ENCODE assay signal across 35 cellular contexts in genomic region chr21:40178726-40179125, GRCh38.
"Had no signal": no experiment of that assay in that cellular context is flagged by ENCODE, and none has a peak within 500 bp of the region (broad histone marks: within the 10 kb centered on the region; RNA-seq: fewer than 3 reads in every experiment).

No MANE protein-coding gene starts in this region.

- H3K27me3 ChIP-seq: adrenal gland, body of pancreas, brain microvascular endothelial cell had no signal

- H3K4me1 ChIP-seq: adrenal gland, body of pancreas, breast epithelium had no signal

- H3K4me1 Mint-ChIP-seq: activated B cell treated with CpG ODN at 0.5 μM for 24 hours; activated CD4-positive, alpha-beta T cell treated with anti-CD3 and anti-CD28 coated beads, Interleukin-2, amount 10 ng/mL, durations not matched to agents 24 days and 14 days; activated naive CD8-positive, alpha-beta T cell treated with anti-CD3 and anti-CD28 coated beads for 36 hours; activated T-helper 17 cell treated with anti-CD3 and anti-CD28 coated beads, Interleukin-2, amount 50 U/mL, for 72 hours had no signal

- H3K36me3 ChIP-seq: adrenal gland, brain microvascular endothelial cell, breast epithelium had no signal

- H3K27me3 Mint-ChIP-seq: activated B cell treated with CpG ODN at 0.5 μM for 24 hours; activated CD4-positive, alpha-beta memory T cell treated with anti-CD3 and anti-CD28 coated beads for 36 hours; activated CD4-positive, alpha-beta T cell treated with anti-CD3 and anti-CD28 coated beads, Interleukin-2, amount 10 ng/mL, durations not matched to agents 24 days and 14 days; activated CD8-positive, alpha-beta T cell treated with anti-CD3 and anti-CD28 coated beads for 36 hours; activated naive CD8-positive, alpha-beta T cell treated with anti-CD3 and anti-CD28 coated beads for 36 hours; activated T-helper 17 cell treated with anti-CD3 and anti-CD28 coated beads, Interleukin-2, amount 50 U/mL, for 72 hours had no signal

- H3K27ac Mint-ChIP-seq: activated B cell treated with CpG ODN at 0.5 μM for 24 hours; activated CD4-positive, alpha-beta memory T cell treated with anti-CD3 and anti-CD28 coated beads for 36 hours; activated CD4-positive, alpha-beta T cell treated with anti-CD3 and anti-CD28 coated beads, Interleukin-2, amount 10 ng/mL, durations not matched to agents 24 days and 14 days; activated CD8-positive, alpha-beta T cell treated with anti-CD3 and anti-CD28 coated beads for 36 hours; activated naive CD4-positive, alpha-beta T cell treated with anti-CD3 and anti-CD28 coated beads for 36 hours; activated naive CD4-positive, alpha-beta T cell treated with anti-CD3 and anti-CD28 coated beads, Interleukin-2, amount 50 U/mL, for 72 hours; activated naive CD8-positive, alpha-beta T cell treated with anti-CD3 and anti-CD28 coated beads for 36 hours; activated T-cell treated with anti-CD3 and anti-CD28 coated beads, Interleukin-2, amount 50 U/mL, for 72 hours; activated T-helper 1 cell treated with anti-CD3 and anti-CD28 coated beads, Interleukin-12 subunit alpha, Interleukin-12 subunit beta, Interleukin-2, Interleukin-4 antibody, amounts not matched to agents 30 ng/mL and 10 ng/mL and 1 ng/mL, durations not matched to agents 14 hours and 24 hours and 36 hours; activated T-helper 17 cell treated with anti-CD3 and anti-CD28 coated beads, Interleukin-2, amount 50 U/mL, for 72 hours; T-helper 1 cell treated with Interleukin-12 subunit alpha and Interleukin-12 subunit beta and Interleukin-4 antibody, amounts not matched to agents 30 μg/mL and 1 μg/mL, for 36 hours; T-helper 2 cell treated with Interferon-gamma antibody and Interleukin-4, amounts not matched to agents 5 μg/mL and 100 μg/mL, for 36 hours had no signal

- H3K4me3 ChIP-seq: adrenal gland, body of pancreas had no signal

- ATAC-seq: activated CD8-positive, alpha-beta T cell treated with anti-CD3 and anti-CD28 coated beads for 36 hours; activated naive CD4-positive, alpha-beta T cell treated with anti-CD3 and anti-CD28 coated beads, Interleukin-2, amount 50 U/mL, for 72 hours; activated T-cell treated with anti-CD3 and anti-CD28 coated beads, Interleukin-2, amount 50 U/mL, for 4 hours; activated T-cell treated with anti-CD3 and anti-CD28 coated beads, Interleukin-2, amount 50 U/mL, for 72 hours; activated T-helper 17 cell treated with anti-CD3 and anti-CD28 coated beads, Interleukin-2, amount 50 U/mL, for 72 hours; body of pancreas had no signal

- H3K36me3 Mint-ChIP-seq: activated naive CD8-positive, alpha-beta T cell treated with anti-CD3 and anti-CD28 coated beads for 36 hours had no signal

- DNase-seq: activated B cell treated with CpG ODN at 0.5 μM for 24 hours; activated CD4-positive, alpha-beta memory T cell treated with anti-CD3 and anti-CD28 coated beads for 36 hours; activated CD4-positive, alpha-beta T cell treated with anti-CD3 and anti-CD28 coated beads for 4 hours; activated CD4-positive, alpha-beta T cell treated with anti-CD3 and anti-CD28 coated beads, Interleukin-2, amount 10 ng/mL, durations not matched to agents 24 days and 14 days; activated CD4-positive, alpha-beta T cell treated with anti-CD3 and anti-CD28 coated beads, Interleukin-2, amount 50 U/mL, for 1 hour; activated CD4-positive, alpha-beta T cell treated with anti-CD3 and anti-CD28 coated beads, Interleukin-2, amount 50 U/mL, for 4 hours; activated CD4-positive, CD25-positive, alpha-beta regulatory T cell treated with anti-CD3 and anti-CD28 coated beads, Interleukin-2, amount 50 U/mL, for 72 hours; activated CD8-positive, alpha-beta memory T cell treated with anti-CD3 and anti-CD28 coated beads, Interleukin-2, amount 50 U/mL, for 4 hours; activated CD8-positive, alpha-beta T cell treated with anti-CD3 and anti-CD28 coated beads for 36 hours; activated effector memory CD4-positive, alpha-beta T cell treated with anti-CD3 and anti-CD28 coated beads, Interleukin-2, amount 50 U/mL, for 16 hours; activated gamma-delta T cell treated with Interleukin-2 at 50 U/mL for 16 hours; activated naive CD4-positive, alpha-beta T cell; activated naive CD4-positive, alpha-beta T cell treated with anti-CD3 and anti-CD28 coated beads for 36 hours; activated naive CD4-positive, alpha-beta T cell treated with anti-CD3 and anti-CD28 coated beads, Interleukin-2, amount 50 U/mL, for 16 hours; activated naive CD8-positive, alpha-beta T cell treated with anti-CD3 and anti-CD28 coated beads for 36 hours; activated T-cell treated with anti-CD3 and anti-CD28 coated beads for 4 hours; activated T-cell treated with anti-CD3 and anti-CD28 coated beads, Interleukin-2, amount 50 U/mL, for 1 hour; activated T-cell treated with anti-CD3 and anti-CD28 coated beads, Interleukin-2, amount 50 U/mL, for 4 hours; activated T-cell treated with anti-CD3 and anti-CD28 coated beads, Interleukin-2, amount 50 U/mL, for 72 hours; amniotic stem cell; aorta; brain microvascular endothelial cell; central memory CD4-positive, alpha-beta T cell; T-helper 1 cell; T-helper 2 cell; T-helper 9 cell had no signal

- H3K4me3 Mint-ChIP-seq: activated B cell treated with CpG ODN at 0.5 μM for 24 hours; activated CD4-positive, alpha-beta memory T cell treated with anti-CD3 and anti-CD28 coated beads for 36 hours; activated CD4-positive, alpha-beta T cell treated with anti-CD3 and anti-CD28 coated beads, Interleukin-2, amount 10 ng/mL, durations not matched to agents 24 days and 14 days; activated CD8-positive, alpha-beta T cell treated with anti-CD3 and anti-CD28 coated beads for 36 hours; activated naive CD4-positive, alpha-beta T cell treated with anti-CD3 and anti-CD28 coated beads for 36 hours; activated naive CD8-positive, alpha-beta T cell treated with anti-CD3 and anti-CD28 coated beads for 36 hours; activated T-cell treated with anti-CD3 and anti-CD28 coated beads, Interleukin-2, amount 50 U/mL, for 4 hours; activated T-cell treated with anti-CD3 and anti-CD28 coated beads, Interleukin-2, amount 50 U/mL, for 72 hours; activated T-helper 1 cell treated with anti-CD3 and anti-CD28 coated beads, Interleukin-12 subunit alpha, Interleukin-12 subunit beta, Interleukin-2, Interleukin-4 antibody, amounts not matched to agents 30 ng/mL and 10 ng/mL and 1 ng/mL, durations not matched to agents 14 hours and 24 hours and 36 hours; activated T-helper 17 cell treated with anti-CD3 and anti-CD28 coated beads, Interleukin-2, amount 50 U/mL, for 72 hours; T-helper 1 cell treated with Interleukin-12 subunit alpha and Interleukin-12 subunit beta and Interleukin-4 antibody, amounts not matched to agents 30 μg/mL and 1 μg/mL, for 36 hours; T-helper 2 cell treated with Interferon-gamma antibody and Interleukin-4, amounts not matched to agents 5 μg/mL and 100 μg/mL, for 36 hours had no signal

- H3K9me3 ChIP-seq: adrenal gland, body of pancreas, breast epithelium had no signal

- H3K27ac ChIP-seq: adrenal gland, body of pancreas, brain microvascular endothelial cell, breast epithelium, VCaP had no signal
